14 cellular contexts compared by ENCODE assay signal in genomic region chr3:155231792-155232191, GRCh38.
DNase-seq lines count a peak whose midpoint lies in the region; ATAC-seq and TF ChIP-seq lines count a peak whose summit lies in the region.
"Had no signal": no experiment of that assay in that cellular context is flagged by ENCODE, and none has a peak within 500 bp of the region (broad histone marks: within the 10 kb centered on the region; RNA-seq: fewer than 3 reads in every experiment).

No MANE protein-coding gene starts in this region.

- in situ Hi-C loops in GM13976 (cut with MboI; ENCODE audit: low sequenced_read_pairs, unreplicated experiment): no loop called here

- no peak overlapping the region for H3K4ac ChIP-seq in trophoblast cell (ENCODE audit: low read depth, low read length)

- H3K79me2 ChIP-seq in trophoblast cell (ENCODE audit: control insufficient read depth, insufficient read depth, low read length, poor library complexity): no peaks in the 10 kb centered on the region

- H3K27me3 ChIP-seq in trophoblast cell (ENCODE audit: insufficient read depth, low read length): no peaks in the 10 kb centered on the region
- H3K27me3 ChIP-seq: colonic mucosa had no signal

- no peak overlapping the region for H3K9ac ChIP-seq in trophoblast cell (ENCODE audit: low read length)

- no peak overlapping the region for H2BK120ac ChIP-seq in trophoblast cell (ENCODE audit: insufficient read depth, low read length, poor library complexity)

- no peaks in the 10 kb centered on the region for H3K36me3 ChIP-seq in trophoblast cell (ENCODE audit: control insufficient read depth in 1 of 2, insufficient read depth in 2 of 2, low read length in 2 of 2)
- H3K36me3 ChIP-seq: colonic mucosa had no signal

- no peak for TF ChIP-seq CTCF in GM13976 (IDR thresholded peaks at IDR 0.05; ENCODE audit: borderline replicate concordance, control extremely low read depth, extremely low read depth, insufficient read depth, missing control alignments)

- H4K12ac ChIP-seq in trophoblast cell (ENCODE audit: low read depth, low read length): no peak overlapping the region

- H3K18ac ChIP-seq in trophoblast cell (ENCODE audit: low read length): no peak overlapping the region

- DNase-seq in trophoblast cell: no peak
- DNase-seq in GM13976 (ENCODE audit: low spot score): no peak
- DNase-seq in substantia nigra (lab: John Stamatoyannopoulos, UW): no peak
- no peak for DNase-seq in T1000 (lab: John Stamatoyannopoulos, UW)
- DNase-seq in iPS-NIHi7 (ENCODE audit: extremely low spot score): no peak
- DNase-seq: activated CD4-positive, alpha-beta T cell treated with anti-CD3 and anti-CD28 coated beads for 36 hours; activated T-cell treated with anti-CD3 and anti-CD28 coated beads, Interleukin-2, amount 50 U/mL, for 4 hours; AML-193; colonic mucosa; NCI-H345; T-helper 1 cell had no signal

- H3K27ac ChIP-seq in trophoblast cell (ENCODE audit: low read depth, low read length): no peak overlapping the region
- H3K27ac ChIP-seq in substantia nigra (ENCODE audit: low read depth, low read length, poor library complexity, severe bottlenecking): no peak overlapping the region
- H3K27ac ChIP-seq: colonic mucosa had no signal

- no CpG with 5 or more reads among the region's 2 CpGs for WGBS in trophoblast cell (ENCODE audit: extremely low coverage, insufficient coverage, insufficient read length)

- no peak overlapping the region for H3K14ac ChIP-seq in trophoblast cell (ENCODE audit: low read length)

- no peaks in the 10 kb centered on the region for H3K4me1 ChIP-seq in trophoblast cell (ENCODE audit: control insufficient read depth in 1 of 2, insufficient read depth in 2 of 2, low read length in 2 of 2)
- H3K4me1 ChIP-seq: colonic mucosa had no signal

- H3K4me2 ChIP-seq in trophoblast cell (ENCODE audit: low read length): no peak overlapping the region

- no peak overlapping the region for H4K8ac ChIP-seq in trophoblast cell (ENCODE audit: low read depth, low read length)

- H2BK5ac ChIP-seq in trophoblast cell (ENCODE audit: low read depth, low read length, poor library complexity): no peak overlapping the region

- no peak overlapping the region for H2AK5ac ChIP-seq in trophoblast cell (ENCODE audit: low read length)

- no peak overlapping the region for H2AFZ ChIP-seq in trophoblast cell (ENCODE audit: insufficient read depth, low read length, poor library complexity)

- peaks cover 2% of the 10 kb centered on the region for H3K9me3 ChIP-seq in trophoblast cell (ENCODE audit: insufficient read depth, low read depth, low read length)
- H3K9me3 ChIP-seq: colonic mucosa had no signal

- H3K23ac ChIP-seq in trophoblast cell (ENCODE audit: low read length): no peak overlapping the region

- no peaks in the 10 kb centered on the region for H3K79me1 ChIP-seq in trophoblast cell (ENCODE audit: low read length)

- H4K91ac ChIP-seq in trophoblast cell (ENCODE audit: low read depth, low read length): no peak overlapping the region

- peak overlapping the region; percentile 72 for H2BK12ac ChIP-seq in trophoblast cell (ENCODE audit: low read length)

- H3K4me3 ChIP-seq in trophoblast cell (ENCODE audit: low read depth, low read length): no peak overlapping the region
- H3K4me3 ChIP-seq: colonic mucosa had no signal

- ATAC-seq in GM18511 (IDR thresholded peaks at IDR 0.05; ENCODE audit: unreplicated experiment) (peak; percentile 49), GM21619 (IDR thresholded peaks at IDR 0.05; ENCODE audit: unreplicated experiment) (peak; percentile 43), HG03565 (IDR thresholded peaks at IDR 0.05; ENCODE audit: unreplicated experiment) (peak; percentile 42)
- ATAC-seq: activated CD4-positive, alpha-beta T cell treated with anti-CD3 and anti-CD28 coated beads for 36 hours; activated T-cell treated with anti-CD3 and anti-CD28 coated beads, Interleukin-2, amount 50 U/mL, for 4 hours had no signal
